Comparison of ENCODE assay signal across 2 cellular contexts in the genomic region with DNA sequence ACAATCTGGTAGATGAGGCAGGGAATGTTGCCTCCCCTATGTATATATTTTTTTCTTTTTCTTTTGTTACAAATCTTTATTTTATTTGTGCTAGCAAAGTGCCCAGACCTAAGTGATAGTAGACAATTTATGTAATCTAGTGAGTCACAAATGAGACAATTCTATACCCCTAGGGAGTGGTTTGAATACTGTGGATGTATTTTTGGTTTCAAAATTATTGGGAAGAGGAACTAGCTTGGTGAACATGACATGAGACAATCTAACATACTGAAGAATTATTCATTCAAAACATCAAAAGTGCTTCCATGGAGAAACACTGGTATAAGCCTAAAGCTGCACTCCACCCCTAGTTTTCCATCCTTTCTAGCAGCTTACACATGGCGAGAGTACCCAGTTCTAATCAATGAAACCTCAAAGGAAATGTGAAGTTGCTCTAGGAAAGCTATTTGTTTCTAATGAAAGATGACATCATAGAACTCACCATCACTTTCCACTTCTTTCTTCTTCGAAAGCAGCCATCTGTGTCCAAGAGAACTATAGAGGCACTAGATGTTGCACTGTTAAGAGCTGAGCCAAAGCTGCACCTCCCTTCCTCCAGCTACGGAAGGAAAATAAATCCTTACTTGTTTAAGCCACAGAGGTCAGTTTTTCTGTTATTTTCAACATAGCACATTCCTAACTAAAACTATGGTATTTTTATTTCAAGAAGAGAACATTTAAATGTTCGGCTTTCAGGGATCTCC.
TF ChIP-seq lines count a peak whose summit lies in the region.

No MANE protein-coding gene starts in this region.

TF ChIP-seq in SK-N-SH, 30 proteins besides CTCF, POLR2A, EP300 and RAD21 (continued from another document):
- TF ChIP-seq, protein P1, sequence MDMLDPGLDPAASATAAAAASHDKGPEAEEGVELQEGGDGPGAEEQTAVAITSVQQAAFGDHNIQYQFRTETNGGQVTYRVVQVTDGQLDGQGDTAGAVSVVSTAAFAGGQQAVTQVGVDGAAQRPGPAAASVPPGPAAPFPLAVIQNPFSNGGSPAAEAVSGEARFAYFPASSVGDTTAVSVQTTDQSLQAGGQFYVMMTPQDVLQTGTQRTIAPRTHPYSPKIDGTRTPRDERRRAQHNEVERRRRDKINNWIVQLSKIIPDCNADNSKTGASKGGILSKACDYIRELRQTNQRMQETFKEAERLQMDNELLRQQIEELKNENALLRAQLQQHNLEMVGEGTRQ (IDR thresholded peaks at IDR 0.05; ENCODE audit: borderline replicate concordance, low read depth, low read length): no peak

TF ChIP-seq in SK-N-SH treated with all-trans-retinoic acid at 6 μM for 48 hours, 23 proteins besides CTCF, POLR2A, EP300 and RAD21 (continued from another document):
- TF ChIP-seq, protein P2, sequence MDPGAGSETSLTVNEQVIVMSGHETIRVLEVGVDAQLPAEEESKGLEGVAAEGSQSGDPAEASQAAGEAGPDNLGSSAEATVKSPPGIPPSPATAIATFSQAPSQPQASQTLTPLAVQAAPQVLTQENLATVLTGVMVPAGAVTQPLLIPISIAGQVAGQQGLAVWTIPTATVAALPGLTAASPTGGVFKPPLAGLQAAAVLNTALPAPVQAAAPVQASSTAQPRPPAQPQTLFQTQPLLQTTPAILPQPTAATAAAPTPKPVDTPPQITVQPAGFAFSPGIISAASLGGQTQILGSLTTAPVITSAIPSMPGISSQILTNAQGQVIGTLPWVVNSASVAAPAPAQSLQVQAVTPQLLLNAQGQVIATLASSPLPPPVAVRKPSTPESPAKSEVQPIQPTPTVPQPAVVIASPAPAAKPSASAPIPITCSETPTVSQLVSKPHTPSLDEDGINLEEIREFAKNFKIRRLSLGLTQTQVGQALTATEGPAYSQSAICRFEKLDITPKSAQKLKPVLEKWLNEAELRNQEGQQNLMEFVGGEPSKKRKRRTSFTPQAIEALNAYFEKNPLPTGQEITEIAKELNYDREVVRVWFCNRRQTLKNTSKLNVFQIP (CRISPR knock-in tag; IDR thresholded peaks at IDR 0.05; ENCODE audit: borderline replicate concordance, low read depth): no peak
- TF ChIP-seq, protein P3, sequence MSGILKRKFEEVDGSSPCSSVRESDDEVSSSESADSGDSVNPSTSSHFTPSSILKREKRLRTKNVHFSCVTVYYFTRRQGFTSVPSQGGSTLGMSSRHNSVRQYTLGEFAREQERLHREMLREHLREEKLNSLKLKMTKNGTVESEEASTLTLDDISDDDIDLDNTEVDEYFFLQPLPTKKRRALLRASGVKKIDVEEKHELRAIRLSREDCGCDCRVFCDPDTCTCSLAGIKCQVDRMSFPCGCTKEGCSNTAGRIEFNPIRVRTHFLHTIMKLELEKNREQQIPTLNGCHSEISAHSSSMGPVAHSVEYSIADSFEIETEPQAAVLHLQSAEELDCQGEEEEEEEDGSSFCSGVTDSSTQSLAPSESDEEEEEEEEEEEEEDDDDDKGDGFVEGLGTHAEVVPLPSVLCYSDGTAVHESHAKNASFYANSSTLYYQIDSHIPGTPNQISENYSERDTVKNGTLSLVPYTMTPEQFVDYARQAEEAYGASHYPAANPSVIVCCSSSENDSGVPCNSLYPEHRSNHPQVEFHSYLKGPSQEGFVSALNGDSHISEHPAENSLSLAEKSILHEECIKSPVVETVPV (CRISPR knock-in tag; IDR thresholded peaks at IDR 0.05): no peak
- TF ChIP-seq ZNF70 (CRISPR knock-in tag; IDR thresholded peaks at IDR 0.05): no peak
- TF ChIP-seq ESRRG (CRISPR knock-in tag; IDR thresholded peaks at IDR 0.05): no peak
- no peak for TF ChIP-seq ZFP30 (CRISPR knock-in tag; IDR thresholded peaks at IDR 0.05)
